ENCODE assay signal across 8 cellular contexts in genomic region chr14:20412876-20413784, GRCh38. TPM values are rescaled to one million over a fixed set of nuclear protein-coding genes. Genes with fewer than 3 reads are reported as not detected.
A peak's percentile ranks its signal among the peaks of the same experiment; 100 is the strongest.
DNase-seq lines count a peak whose midpoint lies in the region; ATAC-seq and TF ChIP-seq lines count a peak whose summit lies in the region.

TSS of gene TEP1 (minus strand) at chr14:20413501. CDS start at chr14:20408439, 5,062 bp downstream.

- peak; percentile 71 for ATAC-seq in GM21526 (IDR thresholded peaks at IDR 0.05; ENCODE audit: low FRiP score, unreplicated experiment)

- no peaks in the 10 kb centered on the region for H3K9me3 ChIP-seq in esophagus (ENCODE audit: control insufficient read depth in 2 of 2, insufficient read depth in 1 of 2, low read depth in 1 of 2, low read length in 1 of 2)
- H3K9me3 ChIP-seq in mucosa of rectum (ENCODE audit: control insufficient read depth in 2 of 2, low read length in 2 of 2) = no peaks in the 10 kb centered on the region

- peak within 1 kb of the TSS; percentile 90 for H3K4me3 Mint-ChIP-seq in activated T-cell treated with anti-CD3 and anti-CD28 coated beads, Interleukin-2, amount 50 U/mL, for 24 hours

- H3K27me3 Mint-ChIP-seq in activated T-cell treated with anti-CD3 and anti-CD28 coated beads, Interleukin-2, amount 50 U/mL, for 24 hours = no peaks in the 10 kb centered on the region

- peak; percentile 90 for DNase-seq in D341Med (ENCODE audit: low spot score)
- peak; percentile 52 for DNase-seq in Jurkat, Clone E6-1 (ENCODE audit: low read depth, low spot score)
- peak; percentile 83 for DNase-seq in activated T-cell treated with anti-CD3 and anti-CD28 coated beads, Interleukin-2, amount 50 U/mL, for 24 hours
- DNase-seq in stimulated activated CD8-positive, alpha-beta memory T cell treated with anti-CD3 and anti-CD28 coated beads, Interleukin-4, amount 100 ng/mL, for 24 hours (ENCODE audit: low read depth) = peak; percentile 65

- H3K36me3 ChIP-seq in esophagus (ENCODE audit: control insufficient read depth in 2 of 2, insufficient read depth in 2 of 2, low read length in 1 of 2) (peaks cover 1 to 2% of the 10 kb centered on the region in 2 donors), mucosa of rectum (ENCODE audit: control insufficient read depth in 2 of 2, insufficient read depth in 2 of 2, low read length in 2 of 2) (peaks cover 3 to 5% of the 10 kb centered on the region in 2 donors)

- H3K4me1 ChIP-seq in esophagus (ENCODE audit: control insufficient read depth in 2 of 2, insufficient read depth in 2 of 2, low read length in 1 of 2) (no peaks in the 10 kb centered on the region), mucosa of rectum (ENCODE audit: control insufficient read depth in 2 of 2, insufficient read depth in 2 of 2, low read length in 2 of 2) (peaks cover 23 to 49% of the 10 kb centered on the region in 2 donors)

- H3K27me3 ChIP-seq in esophagus (ENCODE audit: control insufficient read depth in 1 of 2, insufficient read depth in 2 of 2, low read length in 2 of 2) (no peaks in the 10 kb centered on the region), mucosa of rectum (ENCODE audit: control insufficient read depth in 2 of 2, insufficient read depth in 2 of 2, low read length in 2 of 2) (no peaks in the 10 kb centered on the region)

- H3K9me3 Mint-ChIP-seq in activated T-cell treated with anti-CD3 and anti-CD28 coated beads, Interleukin-2, amount 50 U/mL, for 24 hours = no peaks in the 10 kb centered on the region

- H3K36me3 Mint-ChIP-seq in activated T-cell treated with anti-CD3 and anti-CD28 coated beads, Interleukin-2, amount 50 U/mL, for 24 hours (ENCODE audit: low read depth) = peaks cover 19% of the 10 kb centered on the region

- 0% methylated on average over 44 of the region's 44 CpGs for WGBS in esophagus, 2 donors

- H3K9ac ChIP-seq in mucosa of rectum (ENCODE audit: low read depth in 1 of 2, low read length in 2 of 2) = peak within 1 kb of the TSS; percentile 92 to 95

- H3K27ac Mint-ChIP-seq in activated T-cell treated with anti-CD3 and anti-CD28 coated beads, Interleukin-2, amount 50 U/mL, for 24 hours = peak within 1 kb of the TSS; percentile 96

- H3K4me1 Mint-ChIP-seq in activated T-cell treated with anti-CD3 and anti-CD28 coated beads, Interleukin-2, amount 50 U/mL, for 24 hours (ENCODE audit: low read depth) = peaks cover 46% of the 10 kb centered on the region

- H3K4me3 ChIP-seq in Jurkat, Clone E6-1 (ENCODE audit: low read length) = peak within 1 kb of the TSS; percentile 85
- H3K4me3 ChIP-seq in esophagus (ENCODE audit: low read depth in 1 of 2, low read length in 2 of 2) (peak within 1 kb of the TSS; percentile 80 to 95), mucosa of rectum (ENCODE audit: low read length in 2 of 2) (peak within 1 kb of the TSS; percentile 90 to 98)

- peak within 1 kb of the TSS; percentile 96 to 99 for H3K27ac ChIP-seq in esophagus (ENCODE audit: low read depth in 2 of 2, low read length in 1 of 2)
- peak within 1 kb of the TSS; percentile 99 to 100 for H3K27ac ChIP-seq in mucosa of rectum (ENCODE audit: low read depth in 2 of 2, low read length in 2 of 2)

TF ChIP-seq in PFSK-1, 5 proteins besides CTCF, POLR2A, EP300 and RAD21:
- TF ChIP-seq TAF1 (IDR thresholded peaks at IDR 0.05; ENCODE audit: borderline replicate concordance, insufficient read depth, low read length) (no peak), POLR2AphosphoS5 (IDR thresholded peaks at IDR 0.05; ENCODE audit: low read depth, low read length) (peak; percentile 73; the same call in 1 of the 2 replicates), SIN3A (IDR thresholded peaks at IDR 0.05; ENCODE audit: borderline replicate concordance, insufficient read depth, low read length) (no peak)

RNA-seq across cellular contexts. Expression of gene TEP1, which starts in this region (rescaled TPM):
- 18.6 TPM for polyA plus RNA-seq in Jurkat, Clone E6-1 (2012; ENCODE audit: insufficient read depth, insufficient read length)
- polyA plus RNA-seq in PFSK-1 (2012; ENCODE audit: insufficient read length, low read depth) = 5.2 TPM
- 10 to 100 TPM in 1 of 2 donors, 1 to 10 TPM in 1; 7.9 to 14.6 TPM for polyA plus RNA-seq in esophagus

Comparison
In these comparisons a context has a peak if more than half of its experiments do, and no peak if none do; other contexts are left out.
1. Peak in every context shown above with its lines: DNase-seq, ATAC-seq, H3K4me3 ChIP-seq and H3K27ac ChIP-seq.